ENCODE assay signal across 23 cellular contexts in the genomic region with DNA sequence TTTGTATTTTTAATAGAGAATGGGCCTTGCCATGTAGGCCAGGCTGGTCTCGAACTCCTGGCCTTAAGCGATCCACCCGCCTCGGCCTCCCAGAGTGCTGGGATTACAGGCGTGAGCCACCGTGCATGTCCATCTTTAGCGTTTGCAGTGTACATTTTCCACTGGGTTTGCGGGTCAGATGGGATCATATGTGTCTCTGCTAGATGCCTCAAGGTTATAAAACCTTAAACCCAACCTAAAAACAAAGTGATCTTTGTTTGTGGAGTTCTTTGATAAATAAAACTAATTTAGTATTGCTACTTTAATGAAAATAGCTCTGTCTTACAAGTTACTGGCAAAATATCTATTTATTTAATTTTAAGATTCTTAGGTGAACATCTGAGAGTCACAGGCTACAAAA. TPM values are rescaled to one million over a fixed set of nuclear protein-coding genes. Genes with fewer than 3 reads are reported as not detected.
DNase-seq lines count a peak whose midpoint lies in the region; ATAC-seq and TF ChIP-seq lines count a peak whose summit lies in the region.
"Had no signal": no experiment of that assay in that cellular context is flagged by ENCODE, and none has a peak within 500 bp of the region (broad histone marks: within the 10 kb centered on the region; RNA-seq: fewer than 3 reads in every experiment).

No MANE protein-coding gene starts in this region.

- ATAC-seq in aorta (ENCODE audit: low FRiP score) (no peak), Right ventricle myocardium superior (ENCODE audit: poor library complexity) (no peak), gastroesophageal sphincter (no peak)

- no peak overlapping the region for H3K27ac ChIP-seq in aorta (ENCODE audit: low read depth in 1 of 2, low read length in 2 of 2)
- H3K27ac ChIP-seq in gastroesophageal sphincter = no peak overlapping the region
- H3K27ac ChIP-seq: BLaER1 had no signal

- WGBS in aorta, 2 donors = 89 to 95% methylated on average over 8 of the region's 8 CpGs
- 80 to 94% methylated on average over 7 to 8 of the region's 8 CpGs for WGBS in gastroesophageal sphincter (ENCODE audit: low coverage in 1 of 2), 2 donors

- intact Hi-C loops in posterior vena cava (cut with DNase I) = no loop called here
- intact Hi-C loops in aorta (cut with DNase I) = no loop called here
- intact Hi-C loops in Right ventricle myocardium superior (cut with DNase I) = no loop called here

- TF ChIP-seq CTCF in gastroesophageal sphincter (IDR thresholded peaks at IDR 0.05) = no peak

- no peak for TF ChIP-seq EP300 in gastroesophageal sphincter (IDR thresholded peaks at IDR 0.05)

- H3K4me1 ChIP-seq in aorta (ENCODE audit: control insufficient read depth in 1 of 2, insufficient read depth in 2 of 2, low read length in 2 of 2) (no peaks in the 10 kb centered on the region), gastroesophageal sphincter (peaks cover 0 to under 1% (median 0%) of the 10 kb centered on the region in 3 donors)
- H3K4me1 ChIP-seq: BE2C had no signal

- DNase-seq in SK-MEL-5 (ENCODE audit: low read depth, low spot score) (peak; percentile 10), epidermal melanocyte (ENCODE audit: insufficient read length, low spot score) (peak; percentile 80), posterior vena cava (ENCODE audit: low spot score) (peak; percentile 23), aorta (peak; percentile 3 to 30), Right ventricle myocardium superior (no peak), SHP77 treated with DMSO at 0.1 percent for 48 hours (lab: John Stamatoyannopoulos, UW) (no peak)
- no peak for DNase-seq in activated effector memory CD4-positive, alpha-beta T cell treated with anti-CD3 and anti-CD28 coated beads, Interleukin-2, amount 50 U/mL, for 16 hours
- DNase-seq: 8988T; ACHN; BE2C; C1 segment of cervical spinal cord; Caco-2; Calu3; CD4-positive, alpha-beta memory T cell; CD4-positive, CD25-positive, alpha-beta regulatory T cell; CD8-positive, alpha-beta memory T cell; DMS79 treated with DMSO at 0.1 percent for 48 hours; GF-D8 had no signal

- no peaks in the 10 kb centered on the region for H3K9me3 ChIP-seq in aorta (ENCODE audit: control insufficient read depth, low read length)
- no peaks in the 10 kb centered on the region for H3K9me3 ChIP-seq in gastroesophageal sphincter
- H3K9me3 ChIP-seq: BE2C, BLaER1, Caco-2 had no signal

- H3K4me3 ChIP-seq in aorta (ENCODE audit: low read length in 2 of 2) = no peak overlapping the region
- H3K4me3 ChIP-seq in gastroesophageal sphincter = no peak overlapping the region
- H3K4me3 ChIP-seq: BLaER1 had no signal

- no peak for TF ChIP-seq POLR2A in gastroesophageal sphincter (IDR thresholded peaks at IDR 0.05)

- in situ Hi-C loops in SK-MEL-5 (cut with HindIII; ENCODE audit: low pct_unique_long_range_greater_than_20kb, low sequenced_read_pairs) = no loop called here

- H3K27me3 ChIP-seq in aorta (ENCODE audit: control insufficient read depth in 1 of 2, insufficient read depth in 2 of 2, low read length in 1 of 2) (no peaks in the 10 kb centered on the region), gastroesophageal sphincter (peaks cover 67% of the 10 kb centered on the region)
- H3K27me3 ChIP-seq: BLaER1 had no signal

- H3K36me3 ChIP-seq in aorta (ENCODE audit: control insufficient read depth in 1 of 2, insufficient read depth in 2 of 2, low read length in 1 of 2) (no peaks in the 10 kb centered on the region), gastroesophageal sphincter (no peaks in the 10 kb centered on the region)
- H3K36me3 ChIP-seq: BE2C, BLaER1 had no signal

RNA-seq across cellular contexts. Expression of a gene that starts 13.1 kb away (rescaled TPM):
- total RNA-seq in SK-MEL-5 (2014; rRNA removed; shearing (Covaris generic)) = not detected in 2 replicates
- polyA plus RNA-seq in SK-MEL-5 (2015; cell fraction: cytosol; rRNA removed) = not detected in 2 replicates
- polyA plus RNA-seq in SK-MEL-5 (2015; cell fraction: nucleus; rRNA removed) = not detected in 2 replicates
- total RNA-seq in posterior vena cava (not detected), aorta (not detected), Right ventricle myocardium superior (not detected), gastroesophageal sphincter (not detected)
- polyA plus RNA-seq in aorta = not detected
- total RNA-seq: A673; Calu3; CD4-positive, alpha-beta memory T cell; CD4-positive, CD25-positive, alpha-beta regulatory T cell; CD8-positive, alpha-beta memory T cell had no signal
- polyA plus RNA-seq: AG04450; CD14-positive monocyte; CD4-positive, alpha-beta memory T cell; CD4-positive, CD25-positive, alpha-beta regulatory T cell; CD8-positive, alpha-beta memory T cell had no signal

RNA-seq across cellular contexts. Expression of a gene that starts 15.0 kb away (rescaled TPM):
- not detected in 2 replicates for total RNA-seq in SK-MEL-5 (2014; rRNA removed; shearing (Covaris generic))
- polyA plus RNA-seq in SK-MEL-5 (2015; cell fraction: cytosol; rRNA removed) = not detected in 2 replicates
- not detected in 2 replicates for polyA plus RNA-seq in SK-MEL-5 (2015; cell fraction: nucleus; rRNA removed)
- total RNA-seq in posterior vena cava = not detected
- total RNA-seq in aorta = not detected
- polyA plus RNA-seq in aorta = not detected
- not detected for total RNA-seq in Right ventricle myocardium superior
- not detected for total RNA-seq in gastroesophageal sphincter
- total RNA-seq: A673; Calu3; CD4-positive, alpha-beta memory T cell; CD4-positive, CD25-positive, alpha-beta regulatory T cell; CD8-positive, alpha-beta memory T cell had no signal
- polyA plus RNA-seq: AG04450; CD14-positive monocyte; CD4-positive, alpha-beta memory T cell; CD4-positive, CD25-positive, alpha-beta regulatory T cell; CD8-positive, alpha-beta memory T cell had no signal

Comparison
In these comparisons a context has a peak if more than half of its experiments do, and no peak if none do; other contexts are left out.
1. DNase-seq: peak in SK-MEL-5 (single experiment), epidermal melanocyte (single experiment), posterior vena cava (single experiment) and aorta (2 of 2); none in Right ventricle myocardium superior (single experiment), activated effector memory CD4-positive, alpha-beta T cell treated with anti-CD3 and anti-CD28 coated beads, Interleukin-2, amount 50 U/mL, for 16 hours (single experiment) and SHP77 treated with DMSO at 0.1 percent for 48 hours (single experiment).